In the genomic region with DNA sequence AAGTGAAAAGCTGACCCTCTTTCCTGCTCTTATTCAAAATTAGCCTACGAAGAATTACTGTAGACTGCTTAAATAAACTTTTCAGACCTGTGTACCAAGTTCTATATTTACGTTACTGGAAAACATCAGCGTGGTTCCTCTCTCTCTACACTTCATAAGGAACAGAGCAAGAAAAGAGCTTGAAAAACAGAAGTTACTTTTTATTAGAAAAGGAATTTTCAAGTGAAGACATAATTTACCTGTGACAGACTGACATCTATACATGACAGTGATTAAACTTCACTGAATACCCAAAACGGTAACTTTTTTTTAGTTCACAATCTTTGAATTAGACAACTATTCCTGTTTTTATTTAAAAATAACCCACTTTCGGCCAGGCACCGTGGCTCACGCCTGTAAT, we compare ENCODE assay signal across 11 cellular contexts. TPM values are rescaled to one million over a fixed set of nuclear protein-coding genes. Genes with fewer than 3 reads are reported as not detected.
DNase-seq lines count a peak whose midpoint lies in the region; ATAC-seq and TF ChIP-seq lines count a peak whose summit lies in the region.
"Had no signal": no experiment of that assay in that cellular context is flagged by ENCODE, and none has a peak within 500 bp of the region (broad histone marks: within the 10 kb centered on the region; RNA-seq: fewer than 3 reads in every experiment).

No MANE protein-coding gene starts in this region.

- H3K4me3 Mint-ChIP-seq in osteocyte (ENCODE audit: unreplicated experiment) = peak overlapping the region; percentile 100
- H3K4me3 Mint-ChIP-seq: T-helper 2 cell treated with Interferon-gamma antibody and Interleukin-4, amounts not matched to agents 5 μg/mL and 100 μg/mL, for 36 hours had no signal

- WGBS in esophagus squamous epithelium, 2 donors = 64 to 67% methylated on average over 7 of the region's 7 CpGs

- no peaks in the 10 kb centered on the region for H3K9me3 ChIP-seq in right atrium auricular region
- no peaks in the 10 kb centered on the region for H3K9me3 ChIP-seq in esophagus squamous epithelium
- H3K9me3 ChIP-seq: body of pancreas had no signal

- ATAC-seq in left ventricle myocardium superior (no peak), GM21515 (IDR thresholded peaks at IDR 0.05; ENCODE audit: unreplicated experiment) (no peak), HG02759 (IDR thresholded peaks at IDR 0.05; ENCODE audit: unreplicated experiment) (no peak)
- ATAC-seq: body of pancreas; stimulated activated naive CD8-positive, alpha-beta T cell treated with anti-CD3 and anti-CD28 coated beads, Interleukin-15, Interleukin-2, amounts not matched to agents 100 U/mL and 50 U/mL, for 24 hours had no signal

- no peak for TF ChIP-seq POLR2A in esophagus squamous epithelium (IDR thresholded peaks at IDR 0.05)

- TF ChIP-seq CTCF in right atrium auricular region (IDR thresholded peaks at IDR 0.05) (no peak), esophagus squamous epithelium (IDR thresholded peaks at IDR 0.05) (no peak), osteocyte (IDR thresholded peaks at IDR 0.05) (no peak)

- H3K27me3 ChIP-seq in right atrium auricular region (no peaks in the 10 kb centered on the region), esophagus squamous epithelium (peaks cover 0 to 11% (median 0%) of the 10 kb centered on the region in 4 donors)
- H3K27me3 ChIP-seq: body of pancreas had no signal

- peaks cover 3% of the 10 kb centered on the region for H3K9me3 Mint-ChIP-seq in osteocyte (ENCODE audit: unreplicated experiment)
- H3K9me3 Mint-ChIP-seq: T-helper 2 cell treated with Interferon-gamma antibody and Interleukin-4, amounts not matched to agents 5 μg/mL and 100 μg/mL, for 36 hours had no signal

- H3K27me3 Mint-ChIP-seq in osteocyte (ENCODE audit: unreplicated experiment) = no peaks in the 10 kb centered on the region

- H3K4me1 Mint-ChIP-seq in osteocyte (ENCODE audit: unreplicated experiment) = peaks cover 51% of the 10 kb centered on the region

- H3K27ac ChIP-seq in right atrium auricular region = peak overlapping the region; percentile 99
- H3K27ac ChIP-seq in esophagus squamous epithelium = peak overlapping the region; percentile 8 to 97 (median 74)

- no peak for DNase-seq in right atrium auricular region (ENCODE audit: low spot score)
- DNase-seq in left ventricle myocardium superior = no peak
- no peak for DNase-seq in esophagus squamous epithelium (lab: John Stamatoyannopoulos, UW)
- no peak for DNase-seq in osteocyte (ENCODE audit: extremely low spot score, unreplicated experiment)
- DNase-seq in SIG-M5 treated with dmso at 0.1 percent for 504 hours (lab: John Stamatoyannopoulos, UW; ENCODE audit: unreplicated experiment) = no peak
- DNase-seq in activated naive CD4-positive, alpha-beta T cell treated with anti-CD3 and anti-CD28 coated beads, Interleukin-2, amount 50 U/mL, for 16 hours = no peak
- DNase-seq: body of pancreas; stimulated activated naive CD8-positive, alpha-beta T cell treated with anti-CD3 and anti-CD28 coated beads, Interleukin-15, Interleukin-2, amounts not matched to agents 100 U/mL and 50 U/mL, for 24 hours had no signal

- H3K4me1 ChIP-seq in right atrium auricular region (peaks cover 0 to 28% of the 10 kb centered on the region in 2 donors), esophagus squamous epithelium (peaks cover 12 to 47% (median 12%) of the 10 kb centered on the region in 3 donors)

- peaks cover 6% of the 10 kb centered on the region for H3K36me3 Mint-ChIP-seq in osteocyte (ENCODE audit: unreplicated experiment)

- H3K36me3 ChIP-seq in right atrium auricular region = no peaks in the 10 kb centered on the region
- no peaks in the 10 kb centered on the region for H3K36me3 ChIP-seq in esophagus squamous epithelium

- H3K4me3 ChIP-seq in right atrium auricular region = peak overlapping the region; percentile 95 to 97
- peak overlapping the region in 3 of 4 donors; percentile 92 to 97 (median 93) for H3K4me3 ChIP-seq in esophagus squamous epithelium
- H3K4me3 ChIP-seq: body of pancreas had no signal

- H3K27ac Mint-ChIP-seq in osteocyte (ENCODE audit: unreplicated experiment) = peak overlapping the region; percentile 98
- H3K27ac Mint-ChIP-seq: T-helper 2 cell treated with Interferon-gamma antibody and Interleukin-4, amounts not matched to agents 5 μg/mL and 100 μg/mL, for 36 hours had no signal

- intact Hi-C loops in left ventricle myocardium superior (cut with micrococcal nuclease) (loop anchor here (10.0 kb wide), 2 partner anchors 55 to 105 kb away; no protein-coding TSS in a partner anchor), esophagus squamous epithelium (cut with DNase I) (loop anchor here (10.0 kb wide), 1 partner anchor 125 kb away; the partner anchor contains the start of gene SRP9)

RNA-seq across cellular contexts. Expression of gene ENAH, which starts 2.7 kb away (rescaled TPM):
- total RNA-seq in right atrium auricular region = 10 to 100 TPM; 50.5 to 59.5 TPM
- total RNA-seq in left ventricle myocardium superior = 90.1 TPM
- 10 to 100 TPM in 3 of 4 donors, 1 to 10 TPM in 1; 8.6 to 42.5 (median 35.9) TPM for total RNA-seq in esophagus squamous epithelium
- total RNA-seq in osteocyte = 232 and 233 TPM in 2 replicates
